1 cellular context compared by ENCODE assay signal in the genomic region with DNA sequence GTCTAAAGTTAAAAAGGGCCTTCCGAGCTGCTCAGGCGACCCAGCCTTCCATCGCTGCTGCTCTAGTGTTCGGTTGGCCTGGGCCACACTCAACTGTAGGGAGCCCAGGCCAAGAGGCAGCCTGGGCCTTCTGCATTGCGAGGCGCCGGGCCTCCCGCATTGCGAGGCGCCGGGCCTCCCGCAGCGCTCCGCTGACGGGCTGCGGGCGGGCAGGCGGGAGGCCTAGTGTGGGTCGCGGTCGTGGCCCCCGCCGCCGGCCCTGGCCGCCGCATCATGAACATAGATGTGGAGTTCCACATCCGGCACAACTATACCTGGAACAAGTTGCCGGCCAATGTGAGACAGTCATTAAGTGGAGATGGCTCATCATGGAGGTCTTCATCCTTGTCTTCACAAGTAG.
TF ChIP-seq lines count a peak whose summit lies in the region.

No MANE protein-coding gene starts in this region.

TF ChIP-seq in SK-N-SH treated with all-trans-retinoic acid at 6 μM for 48 hours, 23 proteins besides CTCF, POLR2A, EP300 and RAD21 (continued from another document):
- TF ChIP-seq, protein P1, sequence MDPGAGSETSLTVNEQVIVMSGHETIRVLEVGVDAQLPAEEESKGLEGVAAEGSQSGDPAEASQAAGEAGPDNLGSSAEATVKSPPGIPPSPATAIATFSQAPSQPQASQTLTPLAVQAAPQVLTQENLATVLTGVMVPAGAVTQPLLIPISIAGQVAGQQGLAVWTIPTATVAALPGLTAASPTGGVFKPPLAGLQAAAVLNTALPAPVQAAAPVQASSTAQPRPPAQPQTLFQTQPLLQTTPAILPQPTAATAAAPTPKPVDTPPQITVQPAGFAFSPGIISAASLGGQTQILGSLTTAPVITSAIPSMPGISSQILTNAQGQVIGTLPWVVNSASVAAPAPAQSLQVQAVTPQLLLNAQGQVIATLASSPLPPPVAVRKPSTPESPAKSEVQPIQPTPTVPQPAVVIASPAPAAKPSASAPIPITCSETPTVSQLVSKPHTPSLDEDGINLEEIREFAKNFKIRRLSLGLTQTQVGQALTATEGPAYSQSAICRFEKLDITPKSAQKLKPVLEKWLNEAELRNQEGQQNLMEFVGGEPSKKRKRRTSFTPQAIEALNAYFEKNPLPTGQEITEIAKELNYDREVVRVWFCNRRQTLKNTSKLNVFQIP (CRISPR knock-in tag; IDR thresholded peaks at IDR 0.05; ENCODE audit: borderline replicate concordance, low read depth), result no peak
- TF ChIP-seq TCF4 (CRISPR knock-in tag; IDR thresholded peaks at IDR 0.05; ENCODE audit: borderline replicate concordance), result no peak
- TF ChIP-seq SNAI2 (CRISPR knock-in tag; IDR thresholded peaks at IDR 0.05), result no peak
- no peak for TF ChIP-seq CSDC2 (CRISPR knock-in tag; IDR thresholded peaks at IDR 0.05)
- TF ChIP-seq, protein P2, sequence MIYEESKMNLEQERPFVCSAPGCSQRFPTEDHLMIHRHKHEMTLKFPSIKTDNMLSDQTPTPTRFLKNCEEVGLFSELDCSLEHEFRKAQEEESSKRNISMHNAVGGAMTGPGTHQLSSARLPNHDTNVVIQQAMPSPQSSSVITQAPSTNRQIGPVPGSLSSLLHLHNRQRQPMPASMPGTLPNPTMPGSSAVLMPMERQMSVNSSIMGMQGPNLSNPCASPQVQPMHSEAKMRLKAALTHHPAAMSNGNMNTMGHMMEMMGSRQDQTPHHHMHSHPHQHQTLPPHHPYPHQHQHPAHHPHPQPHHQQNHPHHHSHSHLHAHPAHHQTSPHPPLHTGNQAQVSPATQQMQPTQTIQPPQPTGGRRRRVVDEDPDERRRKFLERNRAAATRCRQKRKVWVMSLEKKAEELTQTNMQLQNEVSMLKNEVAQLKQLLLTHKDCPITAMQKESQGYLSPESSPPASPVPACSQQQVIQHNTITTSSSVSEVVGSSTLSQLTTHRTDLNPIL (CRISPR knock-in tag; IDR thresholded peaks at IDR 0.05; ENCODE audit: low read depth), result no peak
- TF ChIP-seq PPARA (CRISPR knock-in tag; IDR thresholded peaks at IDR 0.05; ENCODE audit: borderline replicate concordance), result no peak
- TF ChIP-seq ZNF70 (CRISPR knock-in tag; IDR thresholded peaks at IDR 0.05), result no peak
